Comparison of ENCODE assay signal across 10 cellular contexts in genomic region chr4:169249214-169249973, GRCh38. TPM values are rescaled to one million over a fixed set of nuclear protein-coding genes. Genes with fewer than 3 reads are reported as not detected.
DNase-seq lines count a peak whose midpoint lies in the region; ATAC-seq, FAIRE-seq and TF ChIP-seq lines count a peak whose summit lies in the region.
"Had no signal": no experiment of that assay in that cellular context is flagged by ENCODE, and none has a peak within 500 bp of the region (broad histone marks: within the 10 kb centered on the region; RNA-seq: fewer than 3 reads in every experiment).

No MANE protein-coding gene starts in this region.

- H3K9me3 Mint-ChIP-seq in Caco-2 (ENCODE audit: unreplicated experiment) = no peaks in the 10 kb centered on the region
- H3K9me3 Mint-ChIP-seq: memory B cell had no signal

- DNase-seq in Caco-2 (peak in 1 of 2 experiments; percentile 12), kidney (no peak), NCI-H510A treated with DMSO at 0.1 percent for 48 hours (lab: John Stamatoyannopoulos, UW) (no peak), NCI-H2171 (lab: John Stamatoyannopoulos, UW) (no peak)
- DNase-seq: testis had no signal

- H3K4me3 ChIP-seq in Caco-2 (ENCODE audit: low read depth, low read length) = no peak overlapping the region
- no peak overlapping the region for H3K4me3 ChIP-seq in kidney (ENCODE audit: low read length in 2 of 2)
- H3K4me3 ChIP-seq: testis had no signal

- H3K9me3 ChIP-seq in Caco-2 (no peaks in the 10 kb centered on the region), kidney (ENCODE audit: control insufficient read depth in 1 of 2, low read length in 2 of 2) (no peaks in the 10 kb centered on the region)
- H3K9me3 ChIP-seq: testis had no signal

- peak overlapping the region; percentile 70 for H3K4me3 Mint-ChIP-seq in Caco-2 (ENCODE audit: unreplicated experiment)
- H3K4me3 Mint-ChIP-seq: memory B cell had no signal

- no peak for FAIRE-seq in kidney (lab: Jason Lieb, UNC)

- intact Hi-C loops in Caco-2 (cut with micrococcal nuclease; ENCODE audit: unreplicated experiment) (no loop called here), kidney (cut with DNase I) (no loop called here)

- H3K36me3 ChIP-seq in Caco-2 (ENCODE audit: control insufficient read depth, insufficient read depth, low read length) (no peaks in the 10 kb centered on the region), kidney (ENCODE audit: control insufficient read depth in 1 of 2, insufficient read depth in 2 of 2, low read length in 2 of 2) (no peaks in the 10 kb centered on the region)

- H3K27me3 Mint-ChIP-seq in Caco-2 (ENCODE audit: insufficient read depth, unreplicated experiment) = no peaks in the 10 kb centered on the region
- H3K27me3 Mint-ChIP-seq: memory B cell had no signal

- POLR2A ChIA-PET in Caco-2 (lab: Charles Lee) = no interaction called here

- CTCF ChIA-PET in Caco-2 (lab: Charles Lee) = no interaction called here

- H3K4me1 ChIP-seq in Caco-2 (peaks cover 56% of the 10 kb centered on the region), kidney (ENCODE audit: control insufficient read depth in 1 of 2, insufficient read depth in 1 of 2, low read depth in 1 of 2, low read length in 2 of 2) (peaks cover 5 to 50% of the 10 kb centered on the region in 2 donors)

- BruUV-seq in Caco-2 (replicated peaks; lab: Mats Ljungman, UMichigan) = no TSS peak

- peak overlapping the region; percentile 7 to 28 for H3K27ac ChIP-seq in kidney (ENCODE audit: low read depth in 2 of 2, low read length in 2 of 2)

- TF ChIP-seq CTCF in Caco-2 (IDR thresholded peaks at IDR 0.05; ENCODE audit: insufficient read depth in 1 of 2, low read depth in 1 of 2, low read length in 1 of 2, severe bottlenecking in 1 of 2, unreplicated experiment in 1 of 2) (no peak), kidney (IDR thresholded peaks at IDR 0.05; ENCODE audit: borderline replicate concordance, extremely low read depth, insufficient read depth) (no peak)

- peak; percentile 71 for ATAC-seq in HG02759 (IDR thresholded peaks at IDR 0.05; ENCODE audit: unreplicated experiment)
- peak; percentile 6; the same call in 2 of the 3 replicates for ATAC-seq in SK-N-SH treated with all-trans-retinoic acid at 6 μM for 48 hours
- ATAC-seq in GM21528 (IDR thresholded peaks at IDR 0.05; ENCODE audit: low FRiP score, unreplicated experiment) = no peak
- ATAC-seq in GM21717 (IDR thresholded peaks at IDR 0.05; ENCODE audit: unreplicated experiment) = no peak

- no peak overlapping the region for H3K9ac ChIP-seq in kidney (ENCODE audit: low read length in 2 of 2)

- peaks cover 58% of the 10 kb centered on the region for H3K4me1 Mint-ChIP-seq in Caco-2 (ENCODE audit: low read depth, unreplicated experiment)

- H3K27ac Mint-ChIP-seq in Caco-2 (ENCODE audit: unreplicated experiment) = peak overlapping the region; percentile 98
- H3K27ac Mint-ChIP-seq: memory B cell had no signal

- H3K27me3 ChIP-seq in Caco-2 (replicated peaks; ENCODE audit: control insufficient read depth, insufficient read depth, low read length) = no peaks in the 10 kb centered on the region
- H3K27me3 ChIP-seq: testis had no signal

- peaks cover 15% of the 10 kb centered on the region for H3K36me3 Mint-ChIP-seq in Caco-2 (ENCODE audit: insufficient read depth, unreplicated experiment)

TF ChIP-seq in SK-N-SH treated with all-trans-retinoic acid at 6 μM for 48 hours, 23 proteins besides CTCF, POLR2A, EP300 and RAD21:
- TF ChIP-seq GLIS3 (CRISPR knock-in tag; IDR thresholded peaks at IDR 0.05) (no peak), PATZ1 (CRISPR knock-in tag; IDR thresholded peaks at IDR 0.05; ENCODE audit: borderline replicate concordance) (no peak), RARB (CRISPR knock-in tag; IDR thresholded peaks at IDR 0.05) (no peak), ARNTL (CRISPR knock-in tag; IDR thresholded peaks at IDR 0.05; ENCODE audit: borderline replicate concordance, low read depth) (no peak), BACH2 (CRISPR knock-in tag; IDR thresholded peaks at IDR 0.05; ENCODE audit: borderline replicate concordance) (no peak), CREB5 (CRISPR knock-in tag; IDR thresholded peaks at IDR 0.05; ENCODE audit: low read depth) (no peak)

RNA-seq across cellular contexts. Expression of gene SH3RF1, which starts 21.4 kb away (rescaled TPM):
- total RNA-seq in Caco-2 (2022) (25.1 and 28.1 TPM in 2 replicates), kidney (35.7 TPM)
- polyA plus RNA-seq in kidney (ENCODE audit: insufficient read depth, low read depth, low replicate concordance) = 8.2 TPM

Comparison
In these comparisons a context has a peak if more than half of its experiments do, and no peak if none do; other contexts are left out.
1. ATAC-seq: peak in HG02759 (single experiment) and SK-N-SH treated with all-trans-retinoic acid at 6 μM for 48 hours (single experiment); none in GM21528 (single experiment) and GM21717 (single experiment).